Comparison of ENCODE assay signal across 13 cellular contexts in genomic region chr9:113524460-113524859, GRCh38.
DNase-seq lines count a peak whose midpoint lies in the region; ATAC-seq and TF ChIP-seq lines count a peak whose summit lies in the region.
"Had no signal": no experiment of that assay in that cellular context is flagged by ENCODE, and none has a peak within 500 bp of the region (broad histone marks: within the 10 kb centered on the region; RNA-seq: fewer than 3 reads in every experiment).

No MANE protein-coding gene starts in this region.

- H3K79me2 ChIP-seq in DND-41 (ENCODE audit: insufficient read depth, low read length), result no peaks in the 10 kb centered on the region

- peaks cover 51% of the 10 kb centered on the region for H3K4me1 ChIP-seq in DND-41 (ENCODE audit: insufficient read depth, low read length)
- H3K4me1 ChIP-seq in right cardiac atrium (ENCODE audit: control insufficient read depth, insufficient read depth, low read length), result peaks cover 44% of the 10 kb centered on the region
- H3K4me1 ChIP-seq in gastrocnemius medialis, result peaks cover 64 to 66% of the 10 kb centered on the region in 2 donors

- peak overlapping the region; percentile 72 for H3K4me3 Mint-ChIP-seq in T-helper 17 cell

- H3K27me3 ChIP-seq in DND-41 (ENCODE audit: insufficient read depth, low read length, poor library complexity), result no peaks in the 10 kb centered on the region
- H3K27me3 ChIP-seq in right cardiac atrium (ENCODE audit: control insufficient read depth, insufficient read depth), result no peaks in the 10 kb centered on the region
- H3K27me3 ChIP-seq in gastrocnemius medialis, result no peaks in the 10 kb centered on the region

- H3K36me3 ChIP-seq in DND-41 (ENCODE audit: insufficient read depth, low read length) (no peaks in the 10 kb centered on the region; the same call in 1 of the 2 replicates), gastrocnemius medialis (no peaks in the 10 kb centered on the region)
- H3K36me3 ChIP-seq: WERI-Rb-1 had no signal

- no peak for TF ChIP-seq POLR2A in gastrocnemius medialis (IDR thresholded peaks at IDR 0.05)

- 72% methylated on average over 4 of the region's 4 CpGs for WGBS in right cardiac atrium

- H2AFZ ChIP-seq in DND-41 (ENCODE audit: low read depth, low read length), result no peak overlapping the region

- intact Hi-C loops in right cardiac atrium (cut with DNase I), result loop anchor here in 1 of 4 donors (10.0 kb wide), 1 partner anchor 60 kb away; no protein-coding TSS in a partner anchor
- intact Hi-C loops in gastrocnemius medialis (cut with DNase I; ENCODE audit: low total_unique reads), result no loop called here

- TF ChIP-seq CTCF in DND-41 (IDR thresholded peaks at IDR 0.05; ENCODE audit: borderline replicate concordance, extremely low read depth, low read length, poor library complexity, severe bottlenecking), result no peak
- no peak for TF ChIP-seq CTCF in gastrocnemius medialis (IDR thresholded peaks at IDR 0.05 in 4 of 5, conservative IDR thresholded peaks at IDR 0.05 in 1 of 5)

- no peaks in the 10 kb centered on the region for H3K27me3 Mint-ChIP-seq in T-helper 17 cell
- H3K27me3 Mint-ChIP-seq: progenitor cell of endocrine pancreas had no signal

- H3K9me3 ChIP-seq in DND-41 (ENCODE audit: insufficient read depth, low read length, severe bottlenecking), result no peaks in the 10 kb centered on the region
- no peaks in the 10 kb centered on the region for H3K9me3 ChIP-seq in T-helper 17 cell (ENCODE audit: control insufficient read depth, low read length, poor library complexity, severe bottlenecking)
- H3K9me3 ChIP-seq in right cardiac atrium (ENCODE audit: control insufficient read depth, low read length), result no peaks in the 10 kb centered on the region
- H3K9me3 ChIP-seq in gastrocnemius medialis, result no peaks in the 10 kb centered on the region

- ATAC-seq in DND-41 (ENCODE audit: insufficient read depth, low read depth), result no peak
- no peak for ATAC-seq in T-helper 17 cell
- peak; percentile 35 to 53 for ATAC-seq in right cardiac atrium
- ATAC-seq in gastrocnemius medialis, result no peak
- ATAC-seq in GM19395 (IDR thresholded peaks at IDR 0.05; ENCODE audit: unreplicated experiment), result no peak
- ATAC-seq: PC-3 had no signal

- peak overlapping the region; percentile 41 for H3K9ac ChIP-seq in DND-41 (ENCODE audit: low read depth, low read length)

- peak overlapping the region; percentile 88 for H3K27ac Mint-ChIP-seq in T-helper 17 cell
- H3K27ac Mint-ChIP-seq: progenitor cell of endocrine pancreas had no signal

- in situ Hi-C loops in gastrocnemius medialis (cut with MboI; ENCODE audit: low sequenced_read_pairs in 4 of 4), result no loop called here

- H3K4me1 Mint-ChIP-seq in T-helper 17 cell, result peaks cover 60% of the 10 kb centered on the region

- H3K36me3 Mint-ChIP-seq in T-helper 17 cell (ENCODE audit: low read depth), result no peaks in the 10 kb centered on the region

- peak overlapping the region; percentile 84 for H3K27ac ChIP-seq in DND-41 (ENCODE audit: low read length)
- peak overlapping the region; percentile 36 for H3K27ac ChIP-seq in right cardiac atrium (ENCODE audit: low read length)
- peak overlapping the region; percentile 74 to 79 (median 76) for H3K27ac ChIP-seq in gastrocnemius medialis
- H3K27ac ChIP-seq: WERI-Rb-1 had no signal

- no peak for DNase-seq in DND-41
- DNase-seq in T-helper 17 cell, result no peak
- DNase-seq in right cardiac atrium, result peak in 1 of 3 donors; percentile 74
- DNase-seq in gastrocnemius medialis, result no peak
- DNase-seq in NCI-H1436 (lab: John Stamatoyannopoulos, UW), result no peak
- no peak for DNase-seq in SIG-M5 (lab: John Stamatoyannopoulos, UW)
- DNase-seq in foreskin melanocyte, result no peak
- DNase-seq: DMS 273 treated with DMSO at 0.1 percent for 48 hours, NCI-H1694 treated with DMSO at 0.1 percent for 48 hours, PC-3, WERI-Rb-1 had no signal

- peak overlapping the region; percentile 55 for H3K4me2 ChIP-seq in DND-41 (ENCODE audit: insufficient read depth, low read length)

- H4K20me1 ChIP-seq in DND-41 (ENCODE audit: insufficient read depth, low read length), result no peaks in the 10 kb centered on the region

- H3K4me3 ChIP-seq in DND-41 (ENCODE audit: low read depth in 1 of 2, low read length in 2 of 2) (peak overlapping the region in 1 of 2 experiments; percentile 25; a peak in 1 of 4 replicates), right cardiac atrium (ENCODE audit: low read length) (no peak overlapping the region), gastrocnemius medialis (no peak overlapping the region)

Comparison
In these comparisons a context has a peak if more than half of its experiments do, and no peak if none do; other contexts are left out.
1. ATAC-seq: peak in right cardiac atrium (2 of 2); none in DND-41 (single experiment), T-helper 17 cell (single experiment), gastrocnemius medialis (0 of 2) and GM19395 (single experiment).
2. Peak in every context shown above with its lines, with median percentiles within 50 percentile points of each other: H3K27ac ChIP-seq.